In genomic region chr1:2382621-2383361, GRCh38 we compare ENCODE assay signal across 9 cellular contexts. TPM values are rescaled to one million over a fixed set of nuclear protein-coding genes. Genes with fewer than 3 reads are reported as not detected.
DNase-seq lines count a peak whose midpoint lies in the region; ATAC-seq and TF ChIP-seq lines count a peak whose summit lies in the region.
"Had no signal": no experiment of that assay in that cellular context is flagged by ENCODE, and none has a peak within 500 bp of the region (broad histone marks: within the 10 kb centered on the region; RNA-seq: fewer than 3 reads in every experiment).

No MANE protein-coding gene starts in this region.

- no peaks in the 10 kb centered on the region for H3K36me3 Mint-ChIP-seq in osteocyte (ENCODE audit: unreplicated experiment)

- H3K36me3 ChIP-seq in SJCRH30, result no peaks in the 10 kb centered on the region
- H3K36me3 ChIP-seq: neutrophil had no signal

- no peak overlapping the region for H3K4me3 Mint-ChIP-seq in osteocyte (ENCODE audit: unreplicated experiment)

- peak; percentile 68 for DNase-seq in activated effector memory CD4-positive, alpha-beta T cell treated with anti-CD3 and anti-CD28 coated beads, Interleukin-2, amount 50 U/mL, for 16 hours
- DNase-seq in activated effector memory CD4-positive, alpha-beta T cell treated with Interleukin-2 at 50 U/mL for 16 hours, result no peak
- DNase-seq in SJCRH30, result peak; percentile 47 to 63
- DNase-seq in erythroblast (lab: John Stamatoyannopoulos, UW), result peak; percentile 30 to 50
- no peak for DNase-seq in osteocyte (ENCODE audit: extremely low spot score, unreplicated experiment)
- no peak for DNase-seq in NCI-H345 treated with DMSO at 0.1 percent for 48 hours (lab: John Stamatoyannopoulos, UW; ENCODE audit: unreplicated experiment)

- H3K27ac ChIP-seq in SJCRH30, result no peak overlapping the region
- H3K27ac ChIP-seq: neutrophil had no signal

- TF ChIP-seq POLR2A in erythroblast (IDR thresholded peaks at IDR 0.05; ENCODE audit: low read length), result no peak

- peaks cover 20% of the 10 kb centered on the region for H3K4me1 ChIP-seq in SJCRH30

- no peaks in the 10 kb centered on the region for H3K4me1 Mint-ChIP-seq in osteocyte (ENCODE audit: unreplicated experiment)

- no peaks in the 10 kb centered on the region for H3K27me3 Mint-ChIP-seq in osteocyte (ENCODE audit: unreplicated experiment)

- no peak overlapping the region for H3K27ac Mint-ChIP-seq in osteocyte (ENCODE audit: unreplicated experiment)

- TF ChIP-seq CTCF in osteocyte (IDR thresholded peaks at IDR 0.05), result peak; percentile 56

- no peaks in the 10 kb centered on the region for H3K9me3 Mint-ChIP-seq in osteocyte (ENCODE audit: unreplicated experiment)

- ATAC-seq in GM19395 (IDR thresholded peaks at IDR 0.05; ENCODE audit: unreplicated experiment) (no peak), HG03439 (IDR thresholded peaks at IDR 0.05; ENCODE audit: unreplicated experiment) (no peak)

- H3K27me3 ChIP-seq in SJCRH30, result peaks cover 9% of the 10 kb centered on the region; the same call in 1 of the 2 replicates
- H3K27me3 ChIP-seq: neutrophil had no signal

- no peak overlapping the region for H3K4me3 ChIP-seq in SJCRH30

- H3K9me3 ChIP-seq in SJCRH30 (replicated peaks), result no peaks in the 10 kb centered on the region
- H3K9me3 ChIP-seq: neutrophil had no signal

RNA-seq across cellular contexts. Expression of gene MORN1, which starts 8.6 kb away (rescaled TPM):
- total RNA-seq in SJCRH30 (2014; rRNA removed; shearing (Covaris generic)), result 7.5 TPM in 2 replicates
- total RNA-seq in osteocyte, result 10.9 and 12.7 TPM in 2 replicates

RNA-seq across cellular contexts. Expression of gene RER1, which starts 8.8 kb away (rescaled TPM):
- 124 and 145 TPM in 2 replicates for total RNA-seq in SJCRH30 (2014; rRNA removed; shearing (Covaris generic))
- total RNA-seq in osteocyte, result 144 and 147 TPM in 2 replicates

RNA-seq across cellular contexts. Expression of gene PEX10, which starts 29.6 kb away (rescaled TPM):
- 28.8 and 32.7 TPM in 2 replicates for total RNA-seq in SJCRH30 (2014; rRNA removed; shearing (Covaris generic))
- total RNA-seq in osteocyte, result 23.1 and 25.6 TPM in 2 replicates

Comparison
In these comparisons a context has a peak if more than half of its experiments do, and no peak if none do; other contexts are left out.
1. DNase-seq: peak in activated effector memory CD4-positive, alpha-beta T cell treated with anti-CD3 and anti-CD28 coated beads, Interleukin-2, amount 50 U/mL, for 16 hours (single experiment), SJCRH30 (2 of 2) and erythroblast (2 of 2); none in activated effector memory CD4-positive, alpha-beta T cell treated with Interleukin-2 at 50 U/mL for 16 hours (single experiment), osteocyte (single experiment) and NCI-H345 treated with DMSO at 0.1 percent for 48 hours (single experiment).